Comparison of ENCODE assay signal across 8 cellular contexts in the genomic region with DNA sequence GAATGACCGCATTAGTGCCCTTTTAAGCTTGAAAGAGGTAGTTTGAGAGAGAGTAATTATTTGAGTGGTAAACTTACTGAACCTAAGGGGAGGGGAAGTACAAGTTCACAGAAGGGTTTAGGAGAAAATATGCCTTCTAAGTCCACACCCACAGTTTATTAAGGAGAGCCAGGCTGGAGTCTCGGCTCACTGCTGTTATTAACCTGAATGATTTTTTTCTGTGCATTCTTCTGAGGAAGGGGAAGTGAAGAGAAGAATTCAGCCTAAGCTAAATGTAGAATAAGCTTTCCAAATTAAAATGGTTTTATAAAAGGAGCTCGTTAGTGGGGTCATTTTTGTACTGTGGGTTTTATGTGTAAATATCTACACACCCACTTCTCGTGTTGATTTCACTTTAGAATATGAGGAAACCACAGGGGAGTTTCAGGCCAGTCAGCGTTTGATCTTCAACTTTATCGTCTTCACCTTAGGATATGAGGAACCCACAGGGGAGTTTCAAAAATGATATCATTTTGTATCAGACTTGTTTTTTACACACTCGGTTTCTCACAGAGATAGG. TPM values are rescaled to one million over a fixed set of nuclear protein-coding genes. Genes with fewer than 3 reads are reported as not detected.
DNase-seq lines count a peak whose midpoint lies in the region; ATAC-seq, FAIRE-seq and TF ChIP-seq lines count a peak whose summit lies in the region.

No MANE protein-coding gene starts in this region.

- 1 to 8% methylated on average over 7 of the region's 7 CpGs for WGBS in gastroesophageal sphincter (ENCODE audit: low coverage in 1 of 2), 2 donors
- WGBS in small intestine, 3 donors: 0 to 3% (median 2%) methylated on average over 7 of the region's 7 CpGs

- TF ChIP-seq POLR2A in gastroesophageal sphincter (IDR thresholded peaks at IDR 0.05) (no peak), GM12892 (IDR thresholded peaks at IDR 0.05; ENCODE audit: low read depth, low read length) (no peak)

- no peak for TF ChIP-seq CTCF in AG09309 (IDR thresholded peaks at IDR 0.05; ENCODE audit: control insufficient read depth, insufficient read depth, low read depth, low read length, missing control alignments)
- no peak for TF ChIP-seq CTCF in gastroesophageal sphincter (IDR thresholded peaks at IDR 0.05)

- H3K4me1 ChIP-seq in gastroesophageal sphincter: peaks cover 0 to 36% (median 9%) of the 10 kb centered on the region in 3 donors
- peaks cover 0 to 3% of the 10 kb centered on the region in 2 donors for H3K4me1 ChIP-seq in small intestine (ENCODE audit: control insufficient read depth in 2 of 2, insufficient read depth in 1 of 2, low read depth in 1 of 2, low read length in 1 of 2)

- no peaks in the 10 kb centered on the region for H3K9me3 Mint-ChIP-seq in activated T-cell treated with anti-CD3 and anti-CD28 coated beads, Interleukin-2, amount 50 U/mL, for 4 hours

- peak overlapping the region; percentile 86 for H3K4me3 ChIP-seq in AG09309 (ENCODE audit: control insufficient read depth, low read depth, low read length)
- H3K4me3 ChIP-seq in gastroesophageal sphincter: peak overlapping the region; percentile 83 to 96
- peak overlapping the region; percentile 94 to 96 for H3K4me3 ChIP-seq in small intestine (ENCODE audit: low read depth in 1 of 2, low read length in 2 of 2)

- H3K9me3 ChIP-seq in gastroesophageal sphincter (no peaks in the 10 kb centered on the region), small intestine (ENCODE audit: control insufficient read depth, low read depth) (no peaks in the 10 kb centered on the region)

- H3K4me3 Mint-ChIP-seq in activated T-cell treated with anti-CD3 and anti-CD28 coated beads, Interleukin-2, amount 50 U/mL, for 4 hours: peak overlapping the region; percentile 97

- peaks cover 0 to 24% of the 10 kb centered on the region in 2 donors for H3K36me3 ChIP-seq in gastroesophageal sphincter
- H3K36me3 ChIP-seq in small intestine (ENCODE audit: control insufficient read depth in 2 of 2, insufficient read depth in 2 of 2, low read length in 2 of 2): peaks cover 4 to 7% of the 10 kb centered on the region in 2 donors

- no peaks in the 10 kb centered on the region for H3K27me3 Mint-ChIP-seq in activated T-cell treated with anti-CD3 and anti-CD28 coated beads, Interleukin-2, amount 50 U/mL, for 4 hours (ENCODE audit: low read depth)

- DNase-seq in AG09309 (ENCODE audit: low read depth): no peak
- peak; percentile 20 for DNase-seq in LoVo (ENCODE audit: low spot score)
- peak; percentile 28 for DNase-seq in activated T-cell treated with anti-CD3 and anti-CD28 coated beads, Interleukin-2, amount 50 U/mL, for 4 hours
- DNase-seq in small intestine: peak; percentile 26
- no peak for DNase-seq in GM12892 (ENCODE audit: insufficient read length)

- peaks cover 20% of the 10 kb centered on the region for H3K36me3 Mint-ChIP-seq in activated T-cell treated with anti-CD3 and anti-CD28 coated beads, Interleukin-2, amount 50 U/mL, for 4 hours (ENCODE audit: insufficient read depth)

- H3K27ac ChIP-seq in gastroesophageal sphincter: peak overlapping the region; percentile 91 to 100 (median 100)
- H3K27ac ChIP-seq in small intestine (ENCODE audit: low read depth in 1 of 2, low read length in 1 of 2): peak overlapping the region; percentile 99 to 100

- H3K4me1 Mint-ChIP-seq in activated T-cell treated with anti-CD3 and anti-CD28 coated beads, Interleukin-2, amount 50 U/mL, for 4 hours (ENCODE audit: low read depth): peaks cover 48% of the 10 kb centered on the region

- TF ChIP-seq EP300 in gastroesophageal sphincter (IDR thresholded peaks at IDR 0.05): no peak

- ATAC-seq in activated T-cell treated with anti-CD3 and anti-CD28 coated beads, Interleukin-2, amount 50 U/mL, for 4 hours: peak; percentile 9 to 22
- ATAC-seq in gastroesophageal sphincter (no peak), HG02852 (IDR thresholded peaks at IDR 0.05; ENCODE audit: unreplicated experiment) (no peak), HG03045 (IDR thresholded peaks at IDR 0.05; ENCODE audit: unreplicated experiment) (no peak)

- H3K27me3 ChIP-seq in gastroesophageal sphincter (no peaks in the 10 kb centered on the region), small intestine (ENCODE audit: control insufficient read depth in 2 of 2, insufficient read depth in 2 of 2, low read length in 2 of 2) (no peaks in the 10 kb centered on the region)

- FAIRE-seq in small intestine (lab: Jason Lieb, UNC) (no peak), GM12892 (lab: Jason Lieb, UNC) (no peak)

RNA-seq across cellular contexts. Expression of a gene that starts 1.5 kb away (rescaled TPM):
- 1 to 10 TPM; 7.1 to 9.6 (median 7.6) TPM for total RNA-seq in activated T-cell treated with anti-CD3 and anti-CD28 coated beads, Interleukin-2, amount 50 U/mL, for 4 hours
- total RNA-seq in gastroesophageal sphincter: 10 to 100 TPM in 3 of 4 donors, 1 to 10 TPM in 1; 9.2 to 16.0 (median 11.5) TPM
- polyA plus RNA-seq in small intestine: 1 to 10 TPM; 4.5 to 6.7 (median 5.7) TPM
- polyA plus RNA-seq in GM12892 (2012; ENCODE audit: missing spikeins): 3.9 TPM

RNA-seq across cellular contexts. Expression of a gene that starts 5.1 kb away (rescaled TPM):
- not detected for total RNA-seq in activated T-cell treated with anti-CD3 and anti-CD28 coated beads, Interleukin-2, amount 50 U/mL, for 4 hours
- total RNA-seq in gastroesophageal sphincter: not detected
- under 1 TPM in 1 of 3 donors, not detected in 2; 0.45 TPM for polyA plus RNA-seq in small intestine
- polyA plus RNA-seq in GM12892 (2012; ENCODE audit: missing spikeins): 0.15 TPM

Comparison
In these comparisons a context has a peak if more than half of its experiments do, and no peak if none do; other contexts are left out.
1. DNase-seq: peak in LoVo (single experiment), activated T-cell treated with anti-CD3 and anti-CD28 coated beads, Interleukin-2, amount 50 U/mL, for 4 hours (single experiment) and small intestine (single experiment); none in AG09309 (single experiment) and GM12892 (single experiment).
2. ATAC-seq: peak in activated T-cell treated with anti-CD3 and anti-CD28 coated beads, Interleukin-2, amount 50 U/mL, for 4 hours (2 of 2); none in gastroesophageal sphincter (single experiment), HG02852 (single experiment) and HG03045 (single experiment).
3. Peak in every context shown above with its lines, with median percentiles within 50 percentile points of each other: H3K4me3 ChIP-seq.